Comparison of ENCODE assay signal across 1 cellular context in genomic region chr20:14214046-14214445, GRCh38.
TF ChIP-seq lines count a peak whose summit lies in the region.

No MANE protein-coding gene starts in this region.

TF ChIP-seq in HepG2, 621 proteins besides CTCF, POLR2A, EP300 and RAD21 (continued from another document):
- no peak for TF ChIP-seq HDAC6 (IDR thresholded peaks at IDR 0.05; ENCODE audit: low read depth, low read length)
- TF ChIP-seq ZNF629 (CRISPR knock-in tag; conservative IDR thresholded peaks at IDR 0.05): no peak
- peak; percentile 94 to 95 for TF ChIP-seq MAFK (conservative IDR thresholded peaks at IDR 0.05 in 1 of 2, IDR thresholded peaks at IDR 0.05 in 1 of 2; ENCODE audit: low read length in 2 of 2)
- TF ChIP-seq NR3C1 (CRISPR knock-in tag; IDR thresholded peaks at IDR 0.05): no peak
- no peak for TF ChIP-seq NR1H2 (CRISPR knock-in tag; IDR thresholded peaks at IDR 0.05; ENCODE audit: borderline replicate concordance, low read depth)
- TF ChIP-seq ZNF382 (CRISPR knock-in tag; IDR thresholded peaks at IDR 0.05; ENCODE audit: borderline replicate concordance): no peak
- no peak for TF ChIP-seq ZNF180 (CRISPR knock-in tag; IDR thresholded peaks at IDR 0.05; ENCODE audit: borderline replicate concordance, low read depth)
- TF ChIP-seq NFE2 (CRISPR knock-in tag; IDR thresholded peaks at IDR 0.05): peak; percentile 86; the same call in 1 of the 2 replicates
- no peak for TF ChIP-seq ZNF331 (CRISPR knock-in tag; IDR thresholded peaks at IDR 0.05)
- TF ChIP-seq ARNT2 (CRISPR knock-in tag; IDR thresholded peaks at IDR 0.05; ENCODE audit: low read depth): no peak
